8 cellular contexts compared by ENCODE assay signal in the genomic region with DNA sequence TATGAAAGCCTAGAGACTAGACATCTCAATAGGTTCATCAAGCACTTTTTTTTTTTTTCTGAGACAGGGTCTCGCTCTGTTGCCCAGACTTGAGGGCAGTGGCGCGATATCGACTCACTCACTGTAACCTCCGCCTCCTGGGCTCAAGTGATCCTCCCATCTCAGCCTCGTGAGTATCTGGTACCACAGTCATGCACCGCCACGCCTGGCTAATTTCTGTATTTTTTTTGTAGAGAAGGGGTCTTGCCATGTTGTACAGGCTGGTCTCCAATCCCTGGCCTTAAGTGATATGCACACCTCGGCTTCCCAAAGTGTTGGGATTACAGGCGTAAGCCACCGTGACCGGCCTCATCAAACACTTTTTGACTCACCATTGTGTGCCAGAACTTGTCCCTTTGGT. TPM values are rescaled to one million over a fixed set of nuclear protein-coding genes. Genes with fewer than 3 reads are reported as not detected.
DNase-seq lines count a peak whose midpoint lies in the region; ATAC-seq and TF ChIP-seq lines count a peak whose summit lies in the region.

No MANE protein-coding gene starts in this region.

- H3K27me3 Mint-ChIP-seq in T-helper 2 cell treated with Interferon-gamma antibody and Interleukin-4, amounts not matched to agents 5 μg/mL and 100 μg/mL, for 36 hours (ENCODE audit: low read depth) = no peaks in the 10 kb centered on the region
- no peaks in the 10 kb centered on the region for H3K27me3 Mint-ChIP-seq in T-cell
- peaks cover 4% of the 10 kb centered on the region for H3K27me3 Mint-ChIP-seq in glutamatergic neuron (ENCODE audit: unreplicated experiment)

- peaks cover 19% of the 10 kb centered on the region for H3K36me3 Mint-ChIP-seq in T-helper 2 cell treated with Interferon-gamma antibody and Interleukin-4, amounts not matched to agents 5 μg/mL and 100 μg/mL, for 36 hours (ENCODE audit: low read depth)
- H3K36me3 Mint-ChIP-seq in T-cell (peaks cover 14% of the 10 kb centered on the region), glutamatergic neuron (ENCODE audit: unreplicated experiment) (no peaks in the 10 kb centered on the region)

- CTCF ChIA-PET in T-cell (lab: Charles Lee) = interaction anchor here (0.6 to 1.3 kb wide), 7 partner anchors 9 to 274 kb away, joined by 3 to 4 read pairs (median 3); partner anchors contain the start of gene NAXE (in 1 of the 2)

- peaks cover 21% of the 10 kb centered on the region for H3K4me1 Mint-ChIP-seq in T-helper 2 cell treated with Interferon-gamma antibody and Interleukin-4, amounts not matched to agents 5 μg/mL and 100 μg/mL, for 36 hours (ENCODE audit: low read depth)
- peaks cover 26 to 35% (median 35%) of the 10 kb centered on the region in 3 donors for H3K4me1 Mint-ChIP-seq in T-cell
- H3K4me1 Mint-ChIP-seq in glutamatergic neuron (ENCODE audit: low read depth, unreplicated experiment) = peaks cover 9% of the 10 kb centered on the region

- no peaks in the 10 kb centered on the region for H3K9me3 Mint-ChIP-seq in T-helper 2 cell treated with Interferon-gamma antibody and Interleukin-4, amounts not matched to agents 5 μg/mL and 100 μg/mL, for 36 hours
- H3K9me3 Mint-ChIP-seq in T-cell (no peaks in the 10 kb centered on the region), glutamatergic neuron (ENCODE audit: unreplicated experiment) (peaks cover 6% of the 10 kb centered on the region)

- H3K4me3 Mint-ChIP-seq in T-helper 2 cell treated with Interferon-gamma antibody and Interleukin-4, amounts not matched to agents 5 μg/mL and 100 μg/mL, for 36 hours = peak overlapping the region; percentile 94
- H3K4me3 Mint-ChIP-seq in T-cell (peak overlapping the region; percentile 79 to 100 (median 99)), glutamatergic neuron (ENCODE audit: unreplicated experiment) (peak overlapping the region; percentile 100)

- POLR2A ChIA-PET in T-cell (lab: Charles Lee) = no interaction called here

- no peak for TF ChIP-seq CTCF in glutamatergic neuron (IDR thresholded peaks at IDR 0.05; ENCODE audit: partially characterized antibody, unreplicated experiment)

- H3K27ac Mint-ChIP-seq in T-helper 2 cell treated with Interferon-gamma antibody and Interleukin-4, amounts not matched to agents 5 μg/mL and 100 μg/mL, for 36 hours = peak overlapping the region; percentile 98
- peak overlapping the region; percentile 93 to 97 for H3K27ac Mint-ChIP-seq in T-cell
- H3K27ac Mint-ChIP-seq in glutamatergic neuron (ENCODE audit: unreplicated experiment) = peak overlapping the region; percentile 95

- no peak for DNase-seq in T-helper 2 cell treated with Interferon-gamma antibody and Interleukin-4, amounts not matched to agents 5 μg/mL and 100 μg/mL, for 36 hours (ENCODE audit: low spot score)
- no peak for DNase-seq in T-helper 2 cell
- no peak for DNase-seq in T-cell
- DNase-seq in glutamatergic neuron = no peak
- DNase-seq in stimulated activated naive CD8-positive, alpha-beta T cell treated with anti-CD3 and anti-CD28 coated beads, Interleukin-15, Interleukin-2, amounts not matched to agents 100 U/mL and 50 U/mL, for 24 hours = peak; percentile 20
- no peak for DNase-seq in ecto neural progenitor cell (ENCODE audit: low spot score)

- no peak for ATAC-seq in T-cell (replicated peaks in 1 of 4)
- no peak for ATAC-seq in stimulated activated naive CD8-positive, alpha-beta T cell treated with anti-CD3 and anti-CD28 coated beads, Interleukin-15, Interleukin-2, amounts not matched to agents 100 U/mL and 50 U/mL, for 24 hours
- no peak for ATAC-seq in HG02938 (IDR thresholded peaks at IDR 0.05; ENCODE audit: unreplicated experiment)
- ATAC-seq in HG03460 (IDR thresholded peaks at IDR 0.05; ENCODE audit: unreplicated experiment) = no peak

RNA-seq across cellular contexts. Expression of gene GPATCH4, which starts 0.6 kb away (rescaled TPM):
- total RNA-seq in T-cell (10 to 100 TPM; 34.3 to 41.6 (median 40.6) TPM), glutamatergic neuron (ENCODE audit: unreplicated experiment) (13.2 TPM)

RNA-seq across cellular contexts. Expression of gene NAXE, which starts 10.3 kb away (rescaled TPM):
- total RNA-seq in T-cell (10 to 100 TPM; 32.4 to 47.7 (median 41.7) TPM), glutamatergic neuron (ENCODE audit: unreplicated experiment) (44.5 TPM)

RNA-seq across cellular contexts. Expression of gene HAPLN2, which starts 17.3 kb away (rescaled TPM):
- under 1 TPM in 1 of 5 donors, not detected in 4; 0.33 TPM for total RNA-seq in T-cell
- 0.71 TPM for total RNA-seq in glutamatergic neuron (ENCODE audit: unreplicated experiment)

RNA-seq across cellular contexts. Expression of gene TTC24, which starts 22.4 kb away (rescaled TPM):
- 10 to 100 TPM in 4 of 5 donors, 1 to 10 TPM in 1; 9.9 to 43.6 (median 16.4) TPM for total RNA-seq in T-cell
- not detected for total RNA-seq in glutamatergic neuron (ENCODE audit: unreplicated experiment)

RNA-seq across cellular contexts. Expression of gene IQGAP3, which starts 29.5 kb away (rescaled TPM):
- total RNA-seq in T-cell = under 1 TPM in 4 of 5 donors, not detected in 1; 0.13 to 0.19 (median 0.18) TPM
- 6.1 TPM for total RNA-seq in glutamatergic neuron (ENCODE audit: unreplicated experiment)
